Comparison of ENCODE assay signal across 32 cellular contexts in the genomic region with DNA sequence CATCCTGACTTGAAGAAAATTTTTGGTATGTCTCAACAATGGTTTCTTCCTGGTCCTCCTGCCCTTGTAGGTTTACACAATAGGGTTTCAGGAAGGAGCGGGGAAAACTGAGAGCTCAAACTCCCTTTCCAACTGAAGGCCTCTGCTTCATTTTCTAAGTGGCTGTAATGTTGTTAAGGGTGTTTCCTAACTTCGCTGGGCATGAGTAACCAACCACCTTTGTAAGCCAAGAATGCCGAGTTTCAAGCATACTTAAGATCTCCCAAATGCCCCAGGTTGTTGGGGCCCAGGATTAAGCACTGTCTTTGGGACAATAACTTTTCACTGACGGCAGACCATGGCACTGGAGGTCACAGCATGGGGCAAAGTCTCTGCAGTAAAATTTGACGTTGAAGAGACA. TPM values are rescaled to one million over a fixed set of nuclear protein-coding genes. Genes with fewer than 3 reads are reported as not detected.
"Had no signal": no experiment of that assay in that cellular context is flagged by ENCODE, and none has a peak within 500 bp of the region (broad histone marks: within the 10 kb centered on the region; RNA-seq: fewer than 3 reads in every experiment).

No MANE protein-coding gene starts in this region.

- H3K4me3 Mint-ChIP-seq: memory B cell; naive thymus-derived CD4-positive, alpha-beta T cell; natural killer cell treated with Interleukin-12 subunit alpha and Interleukin-12 subunit beta and Interleukin-15 and Interleukin-18, amount 100 ng/mL, for 72 hours; stimulated activated naive B cell treated with anti-CD40 and anti-IgM and Interleukin-4, amounts not matched to agents 10 μg/mL and 1 μg/mL and 100 μg/mL, for 72 hours had no signal

- H3K4me1 ChIP-seq: right atrium auricular region, right lobe of liver, stomach, testis, tibial artery, uterus had no signal

- H3K9me3 ChIP-seq: right lobe of liver, testis had no signal

- H3K27ac ChIP-seq: ovary, right atrium auricular region, right lobe of liver, stomach, testis, tibial artery, uterus had no signal

- H3K4me3 ChIP-seq: mucosa of descending colon, ovary, right atrium auricular region, right lobe of liver, smooth muscle cell, stomach, testis, tibial artery, uterus had no signal

- ATAC-seq: left cardiac atrium; left lobe of liver; mucosa of descending colon; naive thymus-derived CD4-positive, alpha-beta T cell; stimulated activated naive B cell treated with anti-CD40 and anti-IgM and Interleukin-4, amounts not matched to agents 10 μg/mL and 1 μg/mL and 100 μg/mL, for 72 hours; stimulated activated naive CD8-positive, alpha-beta T cell treated with anti-CD3 and anti-CD28 coated beads, Interleukin-15, Interleukin-2, amounts not matched to agents 100 U/mL and 50 U/mL, for 24 hours had no signal

- H3K27ac Mint-ChIP-seq: memory B cell; naive thymus-derived CD4-positive, alpha-beta T cell; natural killer cell treated with Interleukin-12 subunit alpha and Interleukin-12 subunit beta and Interleukin-15 and Interleukin-18, amount 100 ng/mL, for 72 hours; progenitor cell of endocrine pancreas; stimulated activated naive B cell treated with anti-CD40 and anti-IgM and Interleukin-4, amounts not matched to agents 10 μg/mL and 1 μg/mL and 100 μg/mL, for 72 hours had no signal

- H3K4me1 Mint-ChIP-seq: memory B cell; naive thymus-derived CD4-positive, alpha-beta T cell; stimulated activated naive B cell treated with anti-CD40 and anti-IgM and Interleukin-4, amounts not matched to agents 10 μg/mL and 1 μg/mL and 100 μg/mL, for 72 hours had no signal

- H3K27me3 ChIP-seq: ovary, right atrium auricular region, right lobe of liver, stomach, testis, tibial artery, uterus had no signal

- H3K27me3 Mint-ChIP-seq: progenitor cell of endocrine pancreas had no signal

- H3K36me3 ChIP-seq: ovary, right atrium auricular region, right lobe of liver, stomach, uterus had no signal

- DNase-seq: hippocampal formation; kidney glomerular epithelial cell; left cardiac atrium; midbrain; mucosa of descending colon; naive thymus-derived CD4-positive, alpha-beta T cell; ovary; right lobe of liver; stimulated activated CD4-positive, alpha-beta T cell treated with anti-CD3 and anti-CD28 coated beads, Interleukin-1b, Interleukin-23, amount 100 ng/mL, for 48 hours; stimulated activated CD4-positive, alpha-beta T cell treated with anti-CD3 and anti-CD28 coated beads, Interleukin-2, amount 100 ng/mL, for 48 hours; stimulated activated naive B cell treated with anti-CD40 and anti-IgM and Interleukin-4, amounts not matched to agents 10 μg/mL and 1 μg/mL and 100 μg/mL, for 72 hours; stimulated activated naive CD8-positive, alpha-beta T cell treated with anti-CD3 and anti-CD28 coated beads, Interleukin-15, Interleukin-2, amounts not matched to agents 100 U/mL and 50 U/mL, for 24 hours; stomach; testis; tibial artery; trophoblast cell; uterus had no signal

- H3K9me3 Mint-ChIP-seq: natural killer cell treated with Interleukin-12 subunit alpha and Interleukin-12 subunit beta and Interleukin-15 and Interleukin-18, amount 100 ng/mL, for 72 hours had no signal

RNA-seq across cellular contexts. Expression of a gene that starts 33.6 kb away (rescaled TPM):
- total RNA-seq: left cardiac atrium; left lobe of liver; liver; lung microvascular endothelial cell; mesenteric fat pad; myocyte; naive thymus-derived CD4-positive, alpha-beta T cell; natural killer cell treated with Interleukin-12 subunit alpha and Interleukin-12 subunit beta and Interleukin-15 and Interleukin-18, amount 100 ng/mL, for 72 hours; omental fat pad; ovary; progenitor cell of endocrine pancreas; pulmonary artery endothelial cell; renal cortical epithelial cell; right atrium auricular region; right lobe of liver; skeletal muscle tissue; smooth muscle cell; stomach; testis; ureter had no signal
